Comparison of ENCODE assay signal across 17 cellular contexts in the genomic region with DNA sequence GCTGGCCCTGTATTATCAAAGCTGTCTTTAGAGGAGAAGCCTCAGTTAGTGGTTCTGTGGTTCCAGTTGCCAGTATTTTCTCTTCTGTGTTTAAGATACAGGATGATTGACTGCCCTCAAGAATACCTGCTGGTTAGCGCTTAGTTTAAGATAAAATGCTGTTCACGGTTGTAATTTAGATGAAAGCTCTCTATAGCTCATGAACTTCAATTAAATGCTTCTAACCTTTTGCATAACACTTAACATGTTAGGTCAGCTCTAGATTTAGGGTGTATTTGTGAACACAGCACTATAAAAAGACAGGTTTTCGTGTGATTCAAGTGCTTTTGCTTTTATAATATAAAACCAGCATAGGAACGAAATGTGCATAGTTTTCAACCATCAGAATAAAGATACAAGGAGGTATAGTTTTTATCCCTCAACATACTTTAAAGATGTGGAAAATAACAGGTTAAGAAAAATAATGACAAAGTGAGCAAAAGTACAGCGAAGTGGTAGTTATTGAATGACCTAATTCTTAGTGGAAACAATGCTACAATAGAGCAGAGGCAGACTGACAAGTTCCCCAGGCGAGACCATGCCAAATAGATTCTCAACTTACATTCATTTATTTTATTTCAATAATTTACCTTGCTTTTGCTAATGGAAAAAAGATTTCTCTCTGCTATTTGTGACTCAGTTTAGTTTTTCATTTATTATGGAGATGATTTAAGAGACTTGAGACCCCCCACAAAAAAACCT.
"Had no signal": no experiment of that assay in that cellular context is flagged by ENCODE, and none has a peak within 500 bp of the region (broad histone marks: within the 10 kb centered on the region; RNA-seq: fewer than 3 reads in every experiment).

No MANE protein-coding gene starts in this region.

- H3K27me3 ChIP-seq: gastroesophageal sphincter, spleen, transverse colon had no signal

- H3K27ac Mint-ChIP-seq: activated CD8-positive, alpha-beta T cell treated with anti-CD3 and anti-CD28 coated beads, Interleukin-2, amount 10 ng/mL, durations not matched to agents 7 days and 5 days; activated naive CD8-positive, alpha-beta T cell treated with anti-CD3 and anti-CD28 coated beads, Interleukin-2, amount 50 U/mL, for 24 hours; natural killer cell; stimulated activated memory B cell treated with anti-CD40 and anti-IgM and Interleukin-4, amounts not matched to agents 10 μg/mL and 1 μg/mL and 100 μg/mL, for 72 hours; T-cell had no signal

- H3K4me3 ChIP-seq: gastroesophageal sphincter, prostate gland, spleen, transverse colon had no signal

- ATAC-seq: activated CD8-positive, alpha-beta T cell treated with anti-CD3 and anti-CD28 coated beads, Interleukin-2, amount 10 ng/mL, durations not matched to agents 7 days and 5 days; activated naive CD8-positive, alpha-beta T cell treated with anti-CD3 and anti-CD28 coated beads, Interleukin-2, amount 50 U/mL, for 24 hours; gastroesophageal sphincter; natural killer cell; sciatic nerve; stimulated activated memory B cell treated with anti-CD40 and anti-IgM and Interleukin-4, amounts not matched to agents 10 μg/mL and 1 μg/mL and 100 μg/mL, for 72 hours; T-cell had no signal

- H3K4me1 Mint-ChIP-seq: activated naive CD8-positive, alpha-beta T cell treated with anti-CD3 and anti-CD28 coated beads, Interleukin-2, amount 50 U/mL, for 24 hours; natural killer cell; stimulated activated memory B cell treated with anti-CD40 and anti-IgM and Interleukin-4, amounts not matched to agents 10 μg/mL and 1 μg/mL and 100 μg/mL, for 72 hours; T-cell had no signal

- H3K9me3 ChIP-seq: gastroesophageal sphincter, prostate gland, spleen, transverse colon had no signal

- H3K4me1 ChIP-seq: gastroesophageal sphincter, prostate gland, spleen, transverse colon had no signal

- H3K9me3 Mint-ChIP-seq: activated naive CD8-positive, alpha-beta T cell treated with anti-CD3 and anti-CD28 coated beads, Interleukin-2, amount 50 U/mL, for 24 hours; natural killer cell; stimulated activated memory B cell treated with anti-CD40 and anti-IgM and Interleukin-4, amounts not matched to agents 10 μg/mL and 1 μg/mL and 100 μg/mL, for 72 hours; T-cell had no signal

- H3K36me3 Mint-ChIP-seq: natural killer cell; stimulated activated memory B cell treated with anti-CD40 and anti-IgM and Interleukin-4, amounts not matched to agents 10 μg/mL and 1 μg/mL and 100 μg/mL, for 72 hours; T-cell had no signal

- H3K27ac ChIP-seq: epithelial cell of prostate, gastroesophageal sphincter, prostate gland, spleen, transverse colon, WERI-Rb-1 had no signal

- H3K4me3 Mint-ChIP-seq: activated CD8-positive, alpha-beta T cell treated with anti-CD3 and anti-CD28 coated beads, Interleukin-2, amount 10 ng/mL, durations not matched to agents 7 days and 5 days; activated naive CD8-positive, alpha-beta T cell treated with anti-CD3 and anti-CD28 coated beads, Interleukin-2, amount 50 U/mL, for 24 hours; natural killer cell; stimulated activated memory B cell treated with anti-CD40 and anti-IgM and Interleukin-4, amounts not matched to agents 10 μg/mL and 1 μg/mL and 100 μg/mL, for 72 hours; T-cell had no signal

- H3K27me3 Mint-ChIP-seq: activated naive CD8-positive, alpha-beta T cell treated with anti-CD3 and anti-CD28 coated beads, Interleukin-2, amount 50 U/mL, for 24 hours; stimulated activated memory B cell treated with anti-CD40 and anti-IgM and Interleukin-4, amounts not matched to agents 10 μg/mL and 1 μg/mL and 100 μg/mL, for 72 hours had no signal

- H3K36me3 ChIP-seq: gastroesophageal sphincter, prostate gland, spleen, transverse colon, WERI-Rb-1 had no signal

- DNase-seq: activated CD4-positive, alpha-beta T cell treated with anti-CD3 and anti-CD28 coated beads for 48 hours; activated CD8-positive, alpha-beta memory T cell treated with anti-CD3 and anti-CD28 coated beads, Interleukin-2, amount 50 U/mL, for 48 hours; activated CD8-positive, alpha-beta T cell treated with anti-CD3 and anti-CD28 coated beads, Interleukin-2, amount 10 ng/mL, durations not matched to agents 7 days and 5 days; activated naive CD8-positive, alpha-beta T cell treated with anti-CD3 and anti-CD28 coated beads, Interleukin-2, amount 50 U/mL, for 24 hours; effector CD4-positive, alpha-beta T cell; natural killer cell; occipital lobe; spleen; stimulated activated CD4-positive, alpha-beta T cell treated with anti-CD3 and anti-CD28 coated beads, Interleukin-1b, Interleukin-23, amount 100 ng/mL, for 48 hours; T-cell; transverse colon; WERI-Rb-1 had no signal
